Comparison of ENCODE assay signal across 13 cellular contexts in genomic region chr6:130138909-130139242, GRCh38.
A peak's percentile ranks its signal among the peaks of the same experiment; 100 is the strongest.
DNase-seq lines count a peak whose midpoint lies in the region; ATAC-seq lines count a peak whose summit lies in the region.
"Had no signal": no experiment of that assay in that cellular context is flagged by ENCODE, and none has a peak within 500 bp of the region (broad histone marks: within the 10 kb centered on the region; RNA-seq: fewer than 3 reads in every experiment).

No MANE protein-coding gene starts in this region.

- H3K36me3 Mint-ChIP-seq in T-helper 1 cell treated with Interleukin-12 subunit alpha and Interleukin-12 subunit beta and Interleukin-4 antibody, amounts not matched to agents 30 μg/mL and 1 μg/mL, for 36 hours (ENCODE audit: low read depth) = peaks cover 60% of the 10 kb centered on the region
- H3K36me3 Mint-ChIP-seq in activated naive CD8-positive, alpha-beta T cell treated with anti-CD3 and anti-CD28 coated beads, Interleukin-2, amount 10 ng/mL, durations not matched to agents 7 days and 5 days = peaks cover 78% of the 10 kb centered on the region

- no peak overlapping the region for H3K27ac ChIP-seq in SJCRH30
- H3K27ac ChIP-seq: 22Rv1, foreskin keratinocyte, thyroid gland had no signal

- DNase-seq in T-helper 1 cell (no peak), foreskin melanocyte (no peak), sciatic nerve (ENCODE audit: low spot score) (no peak), SJCRH30 (no peak)
- DNase-seq in activated naive CD8-positive, alpha-beta T cell treated with anti-CD3 and anti-CD28 coated beads, Interleukin-2, amount 10 ng/mL, durations not matched to agents 7 days and 5 days = no peak
- DNase-seq: aorta, foreskin keratinocyte, NCI-H510A treated with DMSO at 0.1 percent for 48 hours, thyroid gland had no signal

- ATAC-seq in GM21381 (IDR thresholded peaks at IDR 0.05; ENCODE audit: unreplicated experiment) = peak; percentile 33
- ATAC-seq in HG03175 (IDR thresholded peaks at IDR 0.05; ENCODE audit: unreplicated experiment) = peak; percentile 43
- ATAC-seq in activated naive CD8-positive, alpha-beta T cell treated with anti-CD3 and anti-CD28 coated beads, Interleukin-2, amount 10 ng/mL, durations not matched to agents 7 days and 5 days (ENCODE audit: low read depth) = no peak
- ATAC-seq in sciatic nerve = no peak
- ATAC-seq: foreskin keratinocyte had no signal

- H3K9me3 ChIP-seq in SJCRH30 (replicated peaks) = no peaks in the 10 kb centered on the region
- H3K9me3 ChIP-seq: thyroid gland had no signal

- H3K27me3 Mint-ChIP-seq in T-helper 1 cell treated with Interleukin-12 subunit alpha and Interleukin-12 subunit beta and Interleukin-4 antibody, amounts not matched to agents 30 μg/mL and 1 μg/mL, for 36 hours (ENCODE audit: low read depth) = no peaks in the 10 kb centered on the region
- H3K27me3 Mint-ChIP-seq in activated naive CD8-positive, alpha-beta T cell treated with anti-CD3 and anti-CD28 coated beads, Interleukin-2, amount 10 ng/mL, durations not matched to agents 7 days and 5 days = no peaks in the 10 kb centered on the region

- H3K4me1 Mint-ChIP-seq in T-helper 1 cell treated with Interleukin-12 subunit alpha and Interleukin-12 subunit beta and Interleukin-4 antibody, amounts not matched to agents 30 μg/mL and 1 μg/mL, for 36 hours (ENCODE audit: low read depth) = peaks cover 49% of the 10 kb centered on the region
- H3K4me1 Mint-ChIP-seq in activated naive CD8-positive, alpha-beta T cell treated with anti-CD3 and anti-CD28 coated beads, Interleukin-2, amount 10 ng/mL, durations not matched to agents 7 days and 5 days = peaks cover 39% of the 10 kb centered on the region

- no peak overlapping the region for H3K4me3 ChIP-seq in SJCRH30
- H3K4me3 ChIP-seq: thyroid gland had no signal

- peak overlapping the region; percentile 82 for H3K27ac Mint-ChIP-seq in T-helper 1 cell treated with Interleukin-12 subunit alpha and Interleukin-12 subunit beta and Interleukin-4 antibody, amounts not matched to agents 30 μg/mL and 1 μg/mL, for 36 hours
- H3K27ac Mint-ChIP-seq in activated naive CD8-positive, alpha-beta T cell treated with anti-CD3 and anti-CD28 coated beads, Interleukin-2, amount 10 ng/mL, durations not matched to agents 7 days and 5 days = peak overlapping the region; percentile 68

- POLR2A ChIA-PET in activated naive CD8-positive, alpha-beta T cell treated with anti-CD3 and anti-CD28 coated beads, Interleukin-2, amount 10 ng/mL, durations not matched to agents 7 days and 5 days (lab: Charles Lee) = no interaction called here

- peaks cover 6% of the 10 kb centered on the region for H3K9me3 Mint-ChIP-seq in T-helper 1 cell treated with Interleukin-12 subunit alpha and Interleukin-12 subunit beta and Interleukin-4 antibody, amounts not matched to agents 30 μg/mL and 1 μg/mL, for 36 hours
- H3K9me3 Mint-ChIP-seq in activated naive CD8-positive, alpha-beta T cell treated with anti-CD3 and anti-CD28 coated beads, Interleukin-2, amount 10 ng/mL, durations not matched to agents 7 days and 5 days = peaks cover 2% of the 10 kb centered on the region

- intact Hi-C loops in sciatic nerve (cut with DNase I) = no loop called here

- peak overlapping the region; percentile 68 for H3K4me3 Mint-ChIP-seq in T-helper 1 cell treated with Interleukin-12 subunit alpha and Interleukin-12 subunit beta and Interleukin-4 antibody, amounts not matched to agents 30 μg/mL and 1 μg/mL, for 36 hours
- H3K4me3 Mint-ChIP-seq in activated naive CD8-positive, alpha-beta T cell treated with anti-CD3 and anti-CD28 coated beads, Interleukin-2, amount 10 ng/mL, durations not matched to agents 7 days and 5 days = peak overlapping the region; percentile 52

- H3K36me3 ChIP-seq in SJCRH30 = no peaks in the 10 kb centered on the region; the same call in 1 of the 2 replicates
- H3K36me3 ChIP-seq: thyroid gland had no signal

- H3K4me1 ChIP-seq in SJCRH30 = no peaks in the 10 kb centered on the region
- H3K4me1 ChIP-seq: foreskin keratinocyte, thyroid gland had no signal

- no peaks in the 10 kb centered on the region for H3K27me3 ChIP-seq in SJCRH30
- H3K27me3 ChIP-seq: foreskin keratinocyte, thyroid gland had no signal

Comparison
In these comparisons a context has a peak if more than half of its experiments do, and no peak if none do; other contexts are left out.
1. ATAC-seq: peak in GM21381 (single experiment) and HG03175 (single experiment); none in activated naive CD8-positive, alpha-beta T cell treated with anti-CD3 and anti-CD28 coated beads, Interleukin-2, amount 10 ng/mL, durations not matched to agents 7 days and 5 days (single experiment) and sciatic nerve (single experiment).